8 cellular contexts compared by ENCODE assay signal in the genomic region with DNA sequence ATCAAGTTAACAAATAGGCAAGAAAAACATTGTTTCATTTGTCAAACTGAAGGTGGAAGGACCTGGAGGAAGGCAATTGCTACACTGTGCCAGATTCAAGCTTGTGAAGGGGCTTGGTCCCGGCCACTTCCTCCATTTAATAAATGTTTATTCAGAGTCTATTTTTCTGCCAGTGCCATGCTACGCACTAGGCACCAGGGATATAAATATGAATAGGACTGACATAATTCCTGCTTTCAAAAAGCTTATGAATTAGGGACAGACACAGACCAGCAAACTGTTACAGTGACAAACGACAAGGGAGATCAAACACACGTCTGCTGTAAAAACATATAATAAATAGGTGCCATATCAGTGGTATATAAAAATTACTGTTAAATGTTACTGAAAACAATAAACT. TPM values are rescaled to one million over a fixed set of nuclear protein-coding genes. Genes with fewer than 3 reads are reported as not detected.
DNase-seq lines count a peak whose midpoint lies in the region; ATAC-seq lines count a peak whose summit lies in the region.

No MANE protein-coding gene starts in this region.

- WGBS in mesodermal cell (ENCODE audit: insufficient coverage in 2 of 2), 2 experiments = 100% methylated on average over 1 of the region's 4 CpGs; no CpG with 5 or more reads in 1 of the 2 experiments

- H3K27me3 Mint-ChIP-seq in CD4-positive, CD25-positive, alpha-beta regulatory T cell = peaks cover under 1% of the 10 kb centered on the region
- H3K27me3 Mint-ChIP-seq in IgD-negative memory B cell = no peaks in the 10 kb centered on the region
- no peaks in the 10 kb centered on the region for H3K27me3 Mint-ChIP-seq in activated naive CD8-positive, alpha-beta T cell

- H3K27me3 ChIP-seq in CD4-positive, CD25-positive, alpha-beta regulatory T cell (ENCODE audit: control insufficient read depth, insufficient read depth, low read length) = no peaks in the 10 kb centered on the region

- DNase-seq in CD4-positive, CD25-positive, alpha-beta regulatory T cell = peak in 1 of 3 donors; percentile 83
- DNase-seq in NCI-H526 treated with DMSO at 0.1 percent for 48 hours (lab: John Stamatoyannopoulos, UW) (no peak), inferior parietal cortex (ENCODE audit: extremely low spot score) (no peak)

- peaks cover 29% of the 10 kb centered on the region for H3K4me1 ChIP-seq in CD4-positive, CD25-positive, alpha-beta regulatory T cell (ENCODE audit: control insufficient read depth, insufficient read depth, low read length, poor library complexity, severe bottlenecking)
- H3K4me1 ChIP-seq in mesodermal cell (ENCODE audit: control insufficient read depth, insufficient read depth, low read length, poor library complexity, severe bottlenecking) = peaks cover 9% of the 10 kb centered on the region

- peak overlapping the region; percentile 88 for H3K4me3 ChIP-seq in CD4-positive, CD25-positive, alpha-beta regulatory T cell (ENCODE audit: low read depth, low read length)
- H3K4me3 ChIP-seq in mesodermal cell (ENCODE audit: extremely low read depth, insufficient read depth, low read length, poor library complexity, severe bottlenecking) = peak overlapping the region; percentile 15

- peaks cover 0 to 13% (median 0%) of the 10 kb centered on the region in 7 donors for H3K9me3 Mint-ChIP-seq in CD4-positive, CD25-positive, alpha-beta regulatory T cell
- H3K9me3 Mint-ChIP-seq in IgD-negative memory B cell = peaks cover 0 to 4% (median 0%) of the 10 kb centered on the region in 3 donors
- H3K9me3 Mint-ChIP-seq in activated naive CD8-positive, alpha-beta T cell (ENCODE audit: low read depth) = no peaks in the 10 kb centered on the region

- no peaks in the 10 kb centered on the region for H3K36me3 ChIP-seq in CD4-positive, CD25-positive, alpha-beta regulatory T cell (ENCODE audit: control insufficient read depth, insufficient read depth, low read length)
- H3K36me3 ChIP-seq in mesodermal cell (ENCODE audit: control insufficient read depth, insufficient read depth, low read length) = no peaks in the 10 kb centered on the region

- H3K27ac ChIP-seq in CD4-positive, CD25-positive, alpha-beta regulatory T cell (ENCODE audit: insufficient read depth, low read length, poor library complexity, severe bottlenecking) = peak overlapping the region; percentile 63
- H3K27ac ChIP-seq in mesodermal cell (ENCODE audit: low read depth, low read length, severe bottlenecking) = no peak overlapping the region

- peaks cover 13 to 34% (median 19%) of the 10 kb centered on the region in 4 donors for H3K4me1 Mint-ChIP-seq in CD4-positive, CD25-positive, alpha-beta regulatory T cell
- H3K4me1 Mint-ChIP-seq in IgD-negative memory B cell = peaks cover 30 to 43% (median 38%) of the 10 kb centered on the region in 3 donors
- peaks cover 38% of the 10 kb centered on the region for H3K4me1 Mint-ChIP-seq in activated naive CD8-positive, alpha-beta T cell (ENCODE audit: low read depth)

- peak overlapping the region; percentile 79 to 98 (median 80) for H3K27ac Mint-ChIP-seq in CD4-positive, CD25-positive, alpha-beta regulatory T cell
- peak overlapping the region; percentile 68 to 97 (median 86) for H3K27ac Mint-ChIP-seq in IgD-negative memory B cell
- peak overlapping the region; percentile 97 for H3K27ac Mint-ChIP-seq in activated naive CD8-positive, alpha-beta T cell

- peak overlapping the region; percentile 80 to 94 (median 84) for H3K4me3 Mint-ChIP-seq in CD4-positive, CD25-positive, alpha-beta regulatory T cell
- peak overlapping the region; percentile 82 to 97 (median 92) for H3K4me3 Mint-ChIP-seq in IgD-negative memory B cell
- peak overlapping the region; percentile 86 for H3K4me3 Mint-ChIP-seq in activated naive CD8-positive, alpha-beta T cell

- ATAC-seq in CD4-positive, CD25-positive, alpha-beta regulatory T cell (ENCODE audit: low read depth in 2 of 2) = peak; percentile 29 to 32
- no peak for ATAC-seq in HG03469 (IDR thresholded peaks at IDR 0.05; ENCODE audit: unreplicated experiment)
- ATAC-seq in HG03025 (IDR thresholded peaks at IDR 0.05; ENCODE audit: low FRiP score, unreplicated experiment) = no peak

- H3K9me3 ChIP-seq in CD4-positive, CD25-positive, alpha-beta regulatory T cell (ENCODE audit: control insufficient read depth in 2 of 2, low read length in 2 of 2) = no peaks in the 10 kb centered on the region
- no peaks in the 10 kb centered on the region for H3K9me3 ChIP-seq in mesodermal cell (ENCODE audit: control insufficient read depth, low read length)

- no peaks in the 10 kb centered on the region for H3K36me3 Mint-ChIP-seq in CD4-positive, CD25-positive, alpha-beta regulatory T cell
- peaks cover 3% of the 10 kb centered on the region for H3K36me3 Mint-ChIP-seq in IgD-negative memory B cell
- H3K36me3 Mint-ChIP-seq in activated naive CD8-positive, alpha-beta T cell = no peaks in the 10 kb centered on the region

RNA-seq across cellular contexts. Expression of a gene that starts 0.6 kb away (rescaled TPM):
- 2.2 TPM for total RNA-seq in CD4-positive, CD25-positive, alpha-beta regulatory T cell
- 1 to 10 TPM in 1 of 4 donors, under 1 TPM in 3; 0.39 to 2.3 (median 0.82) TPM for polyA plus RNA-seq in CD4-positive, CD25-positive, alpha-beta regulatory T cell
- 13.6 TPM for polyA plus RNA-seq in IgD-negative memory B cell
- polyA plus RNA-seq in mesodermal cell (2013, experiment 1 of 2) = 2.5 TPM
- 3.0 TPM for polyA plus RNA-seq in mesodermal cell (2013, experiment 2 of 2)

RNA-seq across cellular contexts. Expression of a gene that starts 11.6 kb away (rescaled TPM):
- total RNA-seq in CD4-positive, CD25-positive, alpha-beta regulatory T cell = not detected
- not detected for polyA plus RNA-seq in CD4-positive, CD25-positive, alpha-beta regulatory T cell
- 0.79 TPM for polyA plus RNA-seq in IgD-negative memory B cell
- 114 TPM for polyA plus RNA-seq in mesodermal cell (2013, experiment 1 of 2)
- polyA plus RNA-seq in mesodermal cell (2013, experiment 2 of 2) = 104 TPM

RNA-seq across cellular contexts. Expression of a gene that starts 51.5 kb away (rescaled TPM):
- 9.8 TPM for total RNA-seq in CD4-positive, CD25-positive, alpha-beta regulatory T cell
- 10 to 100 TPM in 1 of 4 donors, 1 to 10 TPM in 3; 6.1 to 13.3 (median 7.7) TPM for polyA plus RNA-seq in CD4-positive, CD25-positive, alpha-beta regulatory T cell
- 33.2 TPM for polyA plus RNA-seq in IgD-negative memory B cell
- polyA plus RNA-seq in mesodermal cell (2013, experiment 1 of 2) = 0.59 TPM
- 0.86 TPM for polyA plus RNA-seq in mesodermal cell (2013, experiment 2 of 2)

Comparison
In these comparisons a context has a peak if more than half of its experiments do, and no peak if none do; other contexts are left out.
1. ATAC-seq: peak in CD4-positive, CD25-positive, alpha-beta regulatory T cell (2 of 2); none in HG03469 (single experiment) and HG03025 (single experiment).
2. Peak in every context shown above with its lines, with median percentiles within 50 percentile points of each other: H3K27ac Mint-ChIP-seq and H3K4me3 Mint-ChIP-seq.